Comparison of ENCODE assay signal across 18 cellular contexts in genomic region chr1:189987509-189987908, GRCh38.
"Had no signal": no experiment of that assay in that cellular context is flagged by ENCODE, and none has a peak within 500 bp of the region (broad histone marks: within the 10 kb centered on the region; RNA-seq: fewer than 3 reads in every experiment).

No MANE protein-coding gene starts in this region.

- H3K27me3 Mint-ChIP-seq: T-cell had no signal

- H3K27ac ChIP-seq: RWPE1 had no signal

- ATAC-seq: Panc1, T-cell had no signal

- DNase-seq: KBM-7; MV-4-11; NCI-H1105; NCI-H1417; NCI-H1436 treated with DMSO at 0.1 percent for 48 hours; NCI-H1694; NCI-H187 treated with DMSO at 0.1 percent for 48 hours; NCI-H2029 treated with DMSO at 0.1 percent for 48 hours; NCI-H2227 treated with DMSO at 0.1 percent for 48 hours; NCI-H524; NCI-H748 treated with DMSO at 0.1 percent for 48 hours; NK-92 treated with Interleukin-12 subunit alpha and Interleukin-12 subunit beta, amount 100 ng/mL, for 24 hours; SHP77; SW 1271; T-cell had no signal

- H3K4me1 Mint-ChIP-seq: T-cell had no signal

- H3K4me3 Mint-ChIP-seq: T-cell; T-helper 1 cell treated with Interleukin-12 subunit alpha and Interleukin-12 subunit beta and Interleukin-4 antibody, amounts not matched to agents 30 μg/mL and 1 μg/mL, for 36 hours had no signal

- H3K27ac Mint-ChIP-seq: T-cell; T-helper 1 cell treated with Interleukin-12 subunit alpha and Interleukin-12 subunit beta and Interleukin-4 antibody, amounts not matched to agents 30 μg/mL and 1 μg/mL, for 36 hours had no signal

- H3K36me3 Mint-ChIP-seq: T-cell had no signal
